10 cellular contexts compared by ENCODE assay signal in the genomic region with DNA sequence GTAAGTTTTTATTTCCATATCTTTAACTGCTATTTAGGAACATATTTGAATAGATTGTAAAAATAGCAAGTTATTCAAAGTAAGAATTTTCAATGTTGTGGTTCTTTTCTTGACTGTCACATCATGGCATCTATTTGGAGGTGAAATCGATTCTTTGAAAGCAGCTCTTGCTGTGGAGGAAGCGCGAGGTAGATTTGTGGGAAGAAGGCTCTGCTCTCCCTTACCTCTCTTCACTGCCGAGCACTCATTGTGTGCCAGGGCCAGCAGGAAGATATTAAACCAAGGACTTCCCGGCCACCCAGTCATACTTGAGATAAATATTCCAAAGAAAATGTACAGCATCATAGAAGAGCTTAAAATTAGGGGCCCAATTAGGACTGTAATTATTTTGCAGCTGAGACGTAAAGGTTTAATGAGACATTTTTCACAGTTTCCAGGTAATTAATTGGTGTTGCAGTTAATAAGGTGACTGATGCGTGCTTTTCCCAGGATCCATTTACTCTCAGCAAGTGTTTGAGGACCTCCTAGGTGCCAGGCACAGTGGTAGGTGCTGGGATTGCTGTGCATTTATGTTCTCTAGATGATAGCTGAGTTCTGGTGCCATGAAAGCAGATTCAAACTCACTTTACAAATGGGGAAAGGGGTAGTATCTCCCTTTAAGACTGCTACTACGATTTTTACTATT.
DNase-seq lines count a peak whose midpoint lies in the region; ATAC-seq and TF ChIP-seq lines count a peak whose summit lies in the region.
"Had no signal": no experiment of that assay in that cellular context is flagged by ENCODE, and none has a peak within 500 bp of the region (broad histone marks: within the 10 kb centered on the region; RNA-seq: fewer than 3 reads in every experiment).

No MANE protein-coding gene starts in this region.

- H3K36me3 Mint-ChIP-seq in WTC11 (no peaks in the 10 kb centered on the region), memory B cell (peaks cover 11% of the 10 kb centered on the region)

- H3K36me3 ChIP-seq in heart right ventricle (peaks cover 0 to 15% (median 0%) of the 10 kb centered on the region in 9 donors), left lung (peaks cover 0 to 6% of the 10 kb centered on the region in 2 donors)

- H3K27ac ChIP-seq in heart right ventricle (peak overlapping the region in 9 of 10 donors; percentile 78 to 89 (median 83)), left lung (peak overlapping the region in 1 of 2 donors; percentile 61)
- H3K27ac ChIP-seq: C4-2B, PC-9 had no signal

- no peaks in the 10 kb centered on the region for H3K27me3 Mint-ChIP-seq in WTC11 (ENCODE audit: low read depth)
- H3K27me3 Mint-ChIP-seq in memory B cell = no peaks in the 10 kb centered on the region

- H3K4me1 Mint-ChIP-seq in WTC11 (0 out of 2 replicates have a peak, but pooled peaks cover 3% of the 10 kb centered on the region), memory B cell (peaks cover 48% of the 10 kb centered on the region)

- TF ChIP-seq CTCF in heart right ventricle (IDR thresholded peaks at IDR 0.05) (no peak), WTC11 (IDR thresholded peaks at IDR 0.05) (no peak), left lung (IDR thresholded peaks at IDR 0.05) (no peak)

- no peak overlapping the region for H3K4me3 ChIP-seq in heart right ventricle
- no peak overlapping the region for H3K4me3 ChIP-seq in left lung
- H3K4me3 ChIP-seq: PC-9 had no signal

- peaks cover 0 to 8% (median 0%) of the 10 kb centered on the region in 11 donors for H3K9me3 ChIP-seq in heart right ventricle
- H3K9me3 ChIP-seq in left lung = no peaks in the 10 kb centered on the region

- H3K4me1 ChIP-seq in heart right ventricle (peaks cover 0 to 80% (median 64%) of the 10 kb centered on the region in 9 donors), left lung (peaks cover 7 to 52% of the 10 kb centered on the region in 2 donors)

- H3K27ac Mint-ChIP-seq in WTC11 (0 out of 2 replicates have a peak overlapping the region, but pooled peaks have one; percentile 9), memory B cell (peak overlapping the region; percentile 98)

- H3K27me3 ChIP-seq in heart right ventricle (no peaks in the 10 kb centered on the region), left lung (no peaks in the 10 kb centered on the region)

- CTCF ChIA-PET in WTC11 (lab: Charles Lee) = no interaction called here

- ATAC-seq in heart right ventricle = no peak
- ATAC-seq in WTC11 = no peak
- ATAC-seq in memory B cell (ENCODE audit: low read depth) = no peak
- no peak for ATAC-seq in GM18870 (IDR thresholded peaks at IDR 0.05; ENCODE audit: unreplicated experiment)
- ATAC-seq in left lung = no peak

- intact Hi-C loops in heart right ventricle (cut with DNase I) = loop anchor here in 1 of 10 donors (5.0 kb wide), 1 partner anchor 103 kb away; no protein-coding TSS in a partner anchor
- intact Hi-C loops in cardiac septum (cut with DNase I) = loop anchor here (5.0 kb wide), 1 partner anchor 63 kb away; no protein-coding TSS in a partner anchor
- intact Hi-C loops in left lung (cut with DNase I) = no loop called here

- no peak overlapping the region for H3K4me3 Mint-ChIP-seq in WTC11
- H3K4me3 Mint-ChIP-seq in memory B cell = peak overlapping the region; percentile 51

- POLR2A ChIA-PET in WTC11 (lab: Charles Lee) = no interaction called here

- H3K9me3 Mint-ChIP-seq in WTC11 (no peaks in the 10 kb centered on the region), memory B cell (no peaks in the 10 kb centered on the region)

- WGBS in heart right ventricle, 2 donors = 66 to 69% methylated on average over 8 of the region's 8 CpGs

- DNase-seq in heart right ventricle (no peak), cardiac septum (ENCODE audit: low spot score) (no peak), WTC11 (ENCODE audit: low spot score) (no peak), memory B cell (ENCODE audit: low spot score in 2 of 2) (no peak), NOMO-1 treated with DMSO at 0.1 percent for 48 hours (lab: John Stamatoyannopoulos, UW; ENCODE audit: unreplicated experiment) (no peak), left lung (no peak), NCI-H1048 (lab: John Stamatoyannopoulos, UW) (no peak)
- DNase-seq: PC-9 had no signal

TF ChIP-seq in WTC11, 78 proteins besides CTCF, POLR2A, EP300 and RAD21:
- TF ChIP-seq, protein P1, sequence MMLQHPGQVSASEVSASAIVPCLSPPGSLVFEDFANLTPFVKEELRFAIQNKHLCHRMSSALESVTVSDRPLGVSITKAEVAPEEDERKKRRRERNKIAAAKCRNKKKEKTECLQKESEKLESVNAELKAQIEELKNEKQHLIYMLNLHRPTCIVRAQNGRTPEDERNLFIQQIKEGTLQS (CRISPR knock-in tag; conservative IDR thresholded peaks at IDR 0.05) = no peak
- TF ChIP-seq, protein P2, sequence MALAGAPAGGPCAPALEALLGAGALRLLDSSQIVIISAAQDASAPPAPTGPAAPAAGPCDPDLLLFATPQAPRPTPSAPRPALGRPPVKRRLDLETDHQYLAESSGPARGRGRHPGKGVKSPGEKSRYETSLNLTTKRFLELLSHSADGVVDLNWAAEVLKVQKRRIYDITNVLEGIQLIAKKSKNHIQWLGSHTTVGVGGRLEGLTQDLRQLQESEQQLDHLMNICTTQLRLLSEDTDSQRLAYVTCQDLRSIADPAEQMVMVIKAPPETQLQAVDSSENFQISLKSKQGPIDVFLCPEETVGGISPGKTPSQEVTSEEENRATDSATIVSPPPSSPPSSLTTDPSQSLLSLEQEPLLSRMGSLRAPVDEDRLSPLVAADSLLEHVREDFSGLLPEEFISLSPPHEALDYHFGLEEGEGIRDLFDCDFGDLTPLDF (CRISPR knock-in tag; IDR thresholded peaks at IDR 0.05) = no peak
- TF ChIP-seq GTF2I (CRISPR knock-in tag; conservative IDR thresholded peaks at IDR 0.05) = no peak
- TF ChIP-seq, protein P3, sequence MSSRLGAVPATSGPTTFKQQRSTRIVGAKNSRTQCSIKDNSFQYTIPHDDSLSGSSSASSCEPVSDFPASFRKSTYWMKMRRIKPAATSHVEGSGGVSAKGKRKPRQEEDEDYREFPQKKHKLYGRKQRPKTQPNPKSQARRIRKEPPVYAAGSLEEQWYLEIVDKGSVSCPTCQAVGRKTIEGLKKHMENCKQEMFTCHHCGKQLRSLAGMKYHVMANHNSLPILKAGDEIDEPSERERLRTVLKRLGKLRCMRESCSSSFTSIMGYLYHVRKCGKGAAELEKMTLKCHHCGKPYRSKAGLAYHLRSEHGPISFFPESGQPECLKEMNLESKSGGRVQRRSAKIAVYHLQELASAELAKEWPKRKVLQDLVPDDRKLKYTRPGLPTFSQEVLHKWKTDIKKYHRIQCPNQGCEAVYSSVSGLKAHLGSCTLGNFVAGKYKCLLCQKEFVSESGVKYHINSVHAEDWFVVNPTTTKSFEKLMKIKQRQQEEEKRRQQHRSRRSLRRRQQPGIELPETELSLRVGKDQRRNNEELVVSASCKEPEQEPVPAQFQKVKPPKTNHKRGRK (CRISPR knock-in tag; IDR thresholded peaks at IDR 0.05; ENCODE audit: borderline replicate concordance) = no peak
